ENCODE assay signal across 9 cellular contexts in the genomic region with DNA sequence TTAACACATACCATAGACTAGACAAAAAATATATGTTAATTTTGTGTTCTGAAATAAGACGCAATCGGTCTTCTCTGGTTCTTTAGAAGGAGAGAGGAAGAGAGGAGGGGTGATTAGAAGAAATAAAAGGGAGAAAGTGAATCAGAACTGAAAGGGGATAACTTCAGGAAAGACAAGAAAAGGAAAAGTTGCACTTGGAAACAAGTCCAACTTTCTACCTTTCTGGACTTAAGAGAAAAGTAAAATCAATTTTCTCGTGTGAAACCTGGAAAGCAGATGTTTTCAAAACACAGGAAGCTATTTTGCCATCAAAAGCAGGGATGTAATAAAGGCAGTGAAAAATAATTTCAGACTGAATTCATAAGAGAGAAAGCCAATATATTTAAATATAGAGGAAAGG. TPM values are rescaled to one million over a fixed set of nuclear protein-coding genes. Genes with fewer than 3 reads are reported as not detected.
DNase-seq lines count a peak whose midpoint lies in the region; ATAC-seq and TF ChIP-seq lines count a peak whose summit lies in the region.
"Had no signal": no experiment of that assay in that cellular context is flagged by ENCODE, and none has a peak within 500 bp of the region (broad histone marks: within the 10 kb centered on the region; RNA-seq: fewer than 3 reads in every experiment).

No MANE protein-coding gene starts in this region.

- H3K27me3 Mint-ChIP-seq in activated naive CD4-positive, alpha-beta T cell treated with anti-CD3 and anti-CD28 coated beads, Interleukin-2, amount 10 ng/mL, durations not matched to agents 7 days and 5 days = peaks cover 58% of the 10 kb centered on the region

- 39 to 49% methylated on average over 3 of the region's 3 CpGs for WGBS in transverse colon (ENCODE audit: low coverage in 1 of 2), 2 donors

- H3K27me3 ChIP-seq in lower lobe of right lung (ENCODE audit: low read depth) = peaks cover 43% of the 10 kb centered on the region
- H3K27me3 ChIP-seq in transverse colon = peaks cover 35% of the 10 kb centered on the region

- no peak overlapping the region for H3K27ac Mint-ChIP-seq in activated naive CD4-positive, alpha-beta T cell treated with anti-CD3 and anti-CD28 coated beads, Interleukin-2, amount 10 ng/mL, durations not matched to agents 7 days and 5 days
- H3K27ac Mint-ChIP-seq in activated naive CD4-positive, alpha-beta T cell treated with anti-CD3 and anti-CD28 coated beads, Interleukin-2, amount 50 U/mL, for 72 hours = no peak overlapping the region

- in situ Hi-C loops in transverse colon (cut with MboI; ENCODE audit: low pct_ligation_motif_present in 1 of 4, low pct_unique_long_range_greater_than_20kb in 1 of 4, low sequenced_read_pairs in 3 of 4) = loop anchor here in 3 of 4 donors (25.0 kb wide), 2 partner anchors 222 to 397 kb away; no protein-coding TSS in a partner anchor

- H3K4me1 ChIP-seq in lower lobe of right lung (peaks cover 28% of the 10 kb centered on the region), transverse colon (peaks cover 3 to 58% (median 31%) of the 10 kb centered on the region in 4 donors)

- H3K36me3 ChIP-seq in lower lobe of right lung (no peaks in the 10 kb centered on the region), transverse colon (no peaks in the 10 kb centered on the region)

- peaks cover 6% of the 10 kb centered on the region for H3K36me3 Mint-ChIP-seq in activated naive CD4-positive, alpha-beta T cell treated with anti-CD3 and anti-CD28 coated beads, Interleukin-2, amount 10 ng/mL, durations not matched to agents 7 days and 5 days
- peaks cover 5 to 12% of the 10 kb centered on the region in 2 donors for H3K36me3 Mint-ChIP-seq in activated naive CD4-positive, alpha-beta T cell treated with anti-CD3 and anti-CD28 coated beads, Interleukin-2, amount 50 U/mL, for 72 hours

- TF ChIP-seq EP300 in transverse colon (IDR thresholded peaks at IDR 0.05; ENCODE audit: low read depth) = no peak

- H3K27ac ChIP-seq in lower lobe of right lung (peak overlapping the region; percentile 68), transverse colon (peak overlapping the region; percentile 92 to 96 (median 96))

- TF ChIP-seq CTCF in lower lobe of right lung (IDR thresholded peaks at IDR 0.05) (no peak), transverse colon (IDR thresholded peaks at IDR 0.05) (no peak)

- CTCF ChIA-PET in activated naive CD4-positive, alpha-beta T cell treated with anti-CD3 and anti-CD28 coated beads, Interleukin-2, amount 10 ng/mL, durations not matched to agents 7 days and 5 days (lab: Charles Lee) = no interaction called here

- TF ChIP-seq POLR2A in transverse colon (IDR thresholded peaks at IDR 0.05) = no peak

- peak overlapping the region; percentile 77 for H3K4me3 Mint-ChIP-seq in activated naive CD4-positive, alpha-beta T cell treated with anti-CD3 and anti-CD28 coated beads, Interleukin-2, amount 10 ng/mL, durations not matched to agents 7 days and 5 days

- no peak for ATAC-seq in activated naive CD4-positive, alpha-beta T cell treated with anti-CD3 and anti-CD28 coated beads, Interleukin-2, amount 50 U/mL, for 72 hours
- no peak for ATAC-seq in lower lobe of right lung

- H3K9me3 Mint-ChIP-seq in activated naive CD4-positive, alpha-beta T cell treated with anti-CD3 and anti-CD28 coated beads, Interleukin-2, amount 10 ng/mL, durations not matched to agents 7 days and 5 days = no peaks in the 10 kb centered on the region
- no peaks in the 10 kb centered on the region for H3K9me3 Mint-ChIP-seq in activated naive CD4-positive, alpha-beta T cell treated with anti-CD3 and anti-CD28 coated beads, Interleukin-2, amount 50 U/mL, for 72 hours

- peaks cover 49% of the 10 kb centered on the region for H3K4me1 Mint-ChIP-seq in activated naive CD4-positive, alpha-beta T cell treated with anti-CD3 and anti-CD28 coated beads, Interleukin-2, amount 10 ng/mL, durations not matched to agents 7 days and 5 days

- H3K9me3 ChIP-seq in lower lobe of right lung (no peaks in the 10 kb centered on the region), transverse colon (no peaks in the 10 kb centered on the region)

- intact Hi-C loops in lower lobe of right lung (cut with DNase I) = no loop called here
- intact Hi-C loops in transverse colon (cut with DNase I; ENCODE audit: low total_unique reads) = no loop called here

- H3K4me3 ChIP-seq in lower lobe of right lung (peak overlapping the region; percentile 73), transverse colon (peak overlapping the region in 3 of 4 donors; percentile 93 to 96 (median 95))

- DNase-seq in activated naive CD4-positive, alpha-beta T cell treated with anti-CD3 and anti-CD28 coated beads, Interleukin-2, amount 10 ng/mL, durations not matched to agents 7 days and 5 days = no peak
- no peak for DNase-seq in activated naive CD4-positive, alpha-beta T cell treated with anti-CD3 and anti-CD28 coated beads, Interleukin-2, amount 50 U/mL, for 72 hours (ENCODE audit: low spot score in 2 of 2)
- peak; percentile 21 for DNase-seq in astrocyte of the hippocampus (ENCODE audit: low read depth, low spot score)
- no peak for DNase-seq in lower lobe of right lung
- no peak for DNase-seq in transverse colon
- no peak for DNase-seq in UCSD-AML1 (lab: John Stamatoyannopoulos, UW; ENCODE audit: unreplicated experiment)
- DNase-seq in HUDEP-2 (lab: John Stamatoyannopoulos, UW; ENCODE audit: unreplicated experiment in 76 of 76) = no peak
- DNase-seq in EL = no peak
- DNase-seq: NCI-H2081 had no signal

RNA-seq across cellular contexts. Expression of a gene that starts 11.9 kb away (rescaled TPM):
- 1 to 10 TPM in 1 of 2 donors, under 1 TPM in 1; 0.07 to 1.7 TPM for total RNA-seq in activated naive CD4-positive, alpha-beta T cell treated with anti-CD3 and anti-CD28 coated beads, Interleukin-2, amount 50 U/mL, for 72 hours
- total RNA-seq in lower lobe of right lung (29.3 TPM), transverse colon (10 to 100 TPM; 12.3 to 23.7 (median 15.3) TPM)

Comparison
In these comparisons a context has a peak if more than half of its experiments do, and no peak if none do; other contexts are left out.
1. RNA of a gene that starts 11.9 kb away (total RNA-seq): 29.3 TPM in lower lobe of right lung (single experiment) and 12.3 to 23.7 TPM in transverse colon; 0.07 to 1.7 TPM in activated naive CD4-positive, alpha-beta T cell treated with anti-CD3 and anti-CD28 coated beads, Interleukin-2, amount 50 U/mL, for 72 hours; every median in the first group is over 4 times any median in the second.